ENCODE assay signal across 1 cellular context in the genomic region with DNA sequence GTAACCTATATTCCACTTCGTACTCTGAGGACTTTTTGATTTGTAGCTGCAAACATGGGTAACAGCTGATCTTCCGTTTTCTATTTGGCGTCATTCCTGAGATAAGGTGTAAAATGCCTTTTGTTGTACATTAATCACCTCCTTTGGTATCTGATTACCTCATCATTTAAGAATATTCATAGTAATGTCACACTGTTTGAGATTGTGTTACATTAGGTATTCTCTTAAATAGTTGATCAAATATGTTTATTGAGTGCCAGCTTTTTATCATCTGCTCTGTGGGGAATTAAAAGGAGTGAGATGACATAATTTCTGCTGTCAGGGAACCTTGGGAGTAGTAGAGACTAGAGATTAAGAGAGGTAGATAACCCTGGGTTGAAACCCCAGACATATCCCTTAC.
A peak's percentile ranks its signal among the peaks of the same experiment; 100 is the strongest.
TF ChIP-seq lines count a peak whose summit lies in the region.

No MANE protein-coding gene starts in this region.

TF ChIP-seq in HEK293, 187 proteins besides CTCF, POLR2A, EP300 and RAD21 (continued from another document):
- TF ChIP-seq ZSCAN18 (tag by site-specific recombination; IDR thresholded peaks at IDR 0.05) = no peak
- TF ChIP-seq GLIS2 (tag by site-specific recombination; IDR thresholded peaks at IDR 0.05) = no peak
- no peak for TF ChIP-seq BCL11B (tag by site-specific recombination; IDR thresholded peaks at IDR 0.05; ENCODE audit: low read depth)
- no peak for TF ChIP-seq ZNF548 (tag by site-specific recombination; IDR thresholded peaks at IDR 0.05)
- TF ChIP-seq ZNF785 (tag by site-specific recombination; IDR thresholded peaks at IDR 0.05) = no peak
- TF ChIP-seq ZNF366 (tag by site-specific recombination; conservative IDR thresholded peaks at IDR 0.05) = peak; percentile 92
- no peak; the same call in 1 of the 2 replicates for TF ChIP-seq ZNF394 (tag by site-specific recombination; IDR thresholded peaks at IDR 0.05; ENCODE audit: borderline replicate concordance)
- no peak for TF ChIP-seq ZNF670 (tag by site-specific recombination; IDR thresholded peaks at IDR 0.05; ENCODE audit: low read depth)
- peak; percentile 82 for TF ChIP-seq KLF10 (tag by site-specific recombination; IDR thresholded peaks at IDR 0.05)
- no peak for TF ChIP-seq ZNF510 (tag by site-specific recombination; IDR thresholded peaks at IDR 0.05; ENCODE audit: insufficient replicate concordance)
- TF ChIP-seq, protein P1, sequence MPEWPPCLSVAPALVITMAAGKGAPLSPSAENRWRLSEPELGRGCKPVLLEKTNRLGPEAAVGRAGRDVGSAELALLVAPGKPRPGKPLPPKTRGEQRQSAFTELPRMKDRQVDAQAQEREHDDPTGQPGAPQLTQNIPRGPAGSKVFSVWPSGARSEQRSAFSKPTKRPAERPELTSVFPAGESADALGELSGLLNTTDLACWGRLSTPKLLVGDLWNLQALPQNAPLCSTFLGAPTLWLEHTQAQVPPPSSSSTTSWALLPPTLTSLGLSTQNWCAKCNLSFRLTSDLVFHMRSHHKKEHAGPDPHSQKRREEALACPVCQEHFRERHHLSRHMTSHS (tag by site-specific recombination; IDR thresholded peaks at IDR 0.05) = no peak
- TF ChIP-seq ZNF768 (tag by site-specific recombination; IDR thresholded peaks at IDR 0.05) = no peak
- no peak for TF ChIP-seq ZNF791 (tag by site-specific recombination; IDR thresholded peaks at IDR 0.05)
- TF ChIP-seq ZSCAN4 (tag by site-specific recombination; IDR thresholded peaks at IDR 0.05) = no peak
- no peak for TF ChIP-seq ZNF157 (tag by site-specific recombination; IDR thresholded peaks at IDR 0.05)
- peak; percentile 68; the same call in 1 of the 2 replicates for TF ChIP-seq BCL11A (tag by site-specific recombination; IDR thresholded peaks at IDR 0.05; ENCODE audit: low read depth)
- no peak for TF ChIP-seq ZNF223 (tag by site-specific recombination; IDR thresholded peaks at IDR 0.05)
- peak; percentile 62 for TF ChIP-seq OSR2 (tag by site-specific recombination; IDR thresholded peaks at IDR 0.05)
- TF ChIP-seq ZNF792 (tag by site-specific recombination; IDR thresholded peaks at IDR 0.05) = no peak
- TF ChIP-seq SP3 (tag by site-specific recombination; IDR thresholded peaks at IDR 0.05) = peak; percentile 38; the same call in 1 of the 2 replicates
